15 cellular contexts compared by ENCODE assay signal in genomic region chr4:182604161-182604591, GRCh38.
DNase-seq lines count a peak whose midpoint lies in the region; ATAC-seq and TF ChIP-seq lines count a peak whose summit lies in the region.
"Had no signal": no experiment of that assay in that cellular context is flagged by ENCODE, and none has a peak within 500 bp of the region (broad histone marks: within the 10 kb centered on the region; RNA-seq: fewer than 3 reads in every experiment).

No MANE protein-coding gene starts in this region.

- H3K4me3 Mint-ChIP-seq in HFFc6, result peak overlapping the region; percentile 46

- intact Hi-C loops in tibial artery (cut with DNase I; ENCODE audit: low total_unique reads), result no loop called here
- intact Hi-C loops in heart left ventricle (cut with DNase I), result no loop called here

- no peak for TF ChIP-seq POLR2A in heart left ventricle (IDR thresholded peaks at IDR 0.05)

- peak overlapping the region; percentile 76 for H3K27ac Mint-ChIP-seq in HFFc6

- 22 to 52% (median 43%) methylated on average over 2 of the region's 2 CpGs for WGBS in heart left ventricle, 4 donors

- TF ChIP-seq CTCF in HFFc6 (IDR thresholded peaks at IDR 0.05) (no peak), epithelial cell of esophagus (IDR thresholded peaks at IDR 0.05; ENCODE audit: insufficient read depth, low read depth, low read length, missing control alignments) (no peak), tibial artery (IDR thresholded peaks at IDR 0.05) (no peak), heart left ventricle (IDR thresholded peaks at IDR 0.05) (no peak)

- H3K4me3 ChIP-seq in ACC112 (ENCODE audit: low read depth, low read length), result peak overlapping the region; percentile 3; the same call in 1 of the 2 replicates
- no peak overlapping the region for H3K4me3 ChIP-seq in epithelial cell of esophagus (ENCODE audit: low read length)
- no peak overlapping the region for H3K4me3 ChIP-seq in tibial artery
- H3K4me3 ChIP-seq in heart left ventricle, result no peak overlapping the region
- H3K4me3 ChIP-seq: A549, lung, vagina had no signal

- H3K4me1 Mint-ChIP-seq in HFFc6 (ENCODE audit: low read depth), result peaks cover 60% of the 10 kb centered on the region

- H3K36me3 ChIP-seq in ACC112 (ENCODE audit: insufficient read depth, low read length) (no peaks in the 10 kb centered on the region), tibial artery (no peaks in the 10 kb centered on the region), heart left ventricle (no peaks in the 10 kb centered on the region)
- H3K36me3 ChIP-seq: vagina had no signal

- H3K27me3 ChIP-seq in ACC112 (ENCODE audit: insufficient read depth, low read length), result no peaks in the 10 kb centered on the region
- H3K27me3 ChIP-seq in tibial artery, result no peaks in the 10 kb centered on the region
- no peaks in the 10 kb centered on the region for H3K27me3 ChIP-seq in heart left ventricle
- H3K27me3 ChIP-seq: vagina had no signal

- H3K27ac ChIP-seq in ACC112 (ENCODE audit: low read depth, low read length) (peak overlapping the region; percentile 68), tibial artery (no peak overlapping the region), heart left ventricle (no peak overlapping the region)
- H3K27ac ChIP-seq: A549, vagina had no signal

- H3K79me2 ChIP-seq in ACC112 (ENCODE audit: control insufficient read depth, insufficient read depth, low read length, unreplicated experiment), result no peaks in the 10 kb centered on the region

- H3K36me3 Mint-ChIP-seq in HFFc6 (ENCODE audit: low read depth), result peaks cover 18% of the 10 kb centered on the region

- H3K9me3 Mint-ChIP-seq in HFFc6, result no peaks in the 10 kb centered on the region

- peaks cover 15% of the 10 kb centered on the region for H3K4me1 ChIP-seq in ACC112 (ENCODE audit: control insufficient read depth, insufficient read depth, low read length, unreplicated experiment)
- H3K4me1 ChIP-seq in tibial artery, result no peaks in the 10 kb centered on the region
- H3K4me1 ChIP-seq in heart left ventricle, result no peaks in the 10 kb centered on the region
- H3K4me1 ChIP-seq: A549, vagina had no signal

- ATAC-seq in GM18519 (IDR thresholded peaks at IDR 0.05; ENCODE audit: low FRiP score, unreplicated experiment) (no peak), heart left ventricle (no peak)
- ATAC-seq: A549 had no signal

- H2AFZ ChIP-seq in ACC112 (ENCODE audit: low read length, unreplicated experiment), result peak overlapping the region; percentile 54

- H3K9me3 ChIP-seq in tibial artery (no peaks in the 10 kb centered on the region), heart left ventricle (no peaks in the 10 kb centered on the region)
- H3K9me3 ChIP-seq: A549, vagina had no signal

- DNase-seq in HFFc6 (peak; percentile 60), NCI-H748 treated with DMSO at 0.1 percent for 48 hours (lab: John Stamatoyannopoulos, UW) (peak; percentile 42), epithelial cell of esophagus (ENCODE audit: low read depth) (peak; percentile 24), tibial artery (no peak), pons (ENCODE audit: low spot score) (no peak), heart left ventricle (no peak)
- DNase-seq: activated CD8-positive, alpha-beta memory T cell treated with anti-CD3 and anti-CD28 coated beads, Interleukin-2, amount 50 U/mL, for 48 hours; effector CD8-positive, alpha-beta T cell; hypothalamus; RPMI8226 had no signal

- H3K27me3 Mint-ChIP-seq in HFFc6 (ENCODE audit: insufficient read depth), result no peaks in the 10 kb centered on the region

Comparison
In these comparisons a context has a peak if more than half of its experiments do, and no peak if none do; other contexts are left out.
1. DNase-seq: peak in HFFc6 (single experiment), NCI-H748 treated with DMSO at 0.1 percent for 48 hours (single experiment) and epithelial cell of esophagus (single experiment); none in tibial artery (0 of 2), pons (single experiment) and heart left ventricle (0 of 5).